Comparison of ENCODE assay signal across 8 cellular contexts in the genomic region with DNA sequence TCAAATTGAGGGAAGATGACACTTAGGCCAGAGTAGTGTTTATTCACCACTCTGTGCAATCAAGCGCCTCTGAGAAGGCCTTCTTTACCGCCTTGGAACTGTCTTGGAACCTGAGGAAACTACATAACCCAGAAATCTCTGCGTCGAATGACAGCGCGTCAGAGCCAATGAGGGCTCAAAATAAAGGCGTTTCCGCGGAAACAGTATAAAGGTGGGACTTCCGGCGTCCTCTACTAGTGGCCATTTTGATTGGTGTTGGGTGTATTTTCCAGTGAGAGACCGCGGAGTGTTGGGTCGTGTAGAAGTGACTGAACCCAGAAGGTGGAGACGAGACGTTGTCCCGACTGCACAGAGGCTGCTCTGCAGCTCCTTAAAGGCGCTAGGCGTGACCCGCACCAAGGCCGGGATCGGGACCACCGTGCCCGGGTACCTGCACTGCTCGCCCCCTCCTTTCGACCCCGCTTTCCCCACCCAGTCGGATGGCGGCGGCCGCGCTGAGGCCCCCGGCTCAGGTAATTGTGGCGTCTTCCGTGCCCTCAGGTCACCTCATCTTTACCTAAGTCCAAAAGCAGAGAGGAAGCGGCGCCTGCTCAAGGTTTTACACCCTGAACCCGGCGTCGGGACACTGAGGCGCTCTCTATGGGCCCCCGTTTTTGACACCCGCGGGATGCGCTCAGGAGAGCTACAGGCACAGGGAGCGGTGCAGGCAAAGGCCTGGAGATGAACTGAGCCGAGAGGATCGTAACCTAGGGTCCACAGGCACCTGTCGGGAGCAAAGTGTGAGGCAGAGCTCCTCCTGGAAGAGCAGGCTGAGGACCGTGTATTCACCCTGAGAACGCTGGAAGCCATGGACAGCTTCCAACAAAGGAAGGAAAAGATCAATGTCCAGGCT. TPM values are rescaled to one million over a fixed set of nuclear protein-coding genes. Genes with fewer than 3 reads are reported as not detected.
DNase-seq lines count a peak whose midpoint lies in the region; ATAC-seq, FAIRE-seq and TF ChIP-seq lines count a peak whose summit lies in the region.

ZNF776 (plus strand) TSS at position 236 of the 892 bp plus-strand sequence; CDS start at position 480, 244 bp downstream.

- no peak for TF ChIP-seq CTCF in astrocyte of the spinal cord (IDR thresholded peaks at IDR 0.05; ENCODE audit: low read depth, low read length)

- H3K4me3 ChIP-seq in astrocyte of the spinal cord (ENCODE audit: low read depth, low read length): peak within 1 kb of the TSS; percentile 93

- peak; percentile 71 for DNase-seq in GM18507 (ENCODE audit: extremely low spot score, insufficient read length, low read depth)
- DNase-seq in NCI-H187 (lab: John Stamatoyannopoulos, UW): peak; percentile 75 to 81
- peak; percentile 83 for DNase-seq in T-helper 2 cell treated with Interferon-gamma antibody and Interleukin-4, amounts not matched to agents 5 μg/mL and 100 μg/mL, for 36 hours (ENCODE audit: low spot score)
- DNase-seq in astrocyte of the spinal cord (ENCODE audit: low read depth, low spot score): peak; percentile 92
- DNase-seq in hippocampal formation (lab: John Stamatoyannopoulos, UW): peak; percentile 76 to 90
- peak; percentile 90 for DNase-seq in renal cortical epithelial cell (ENCODE audit: low read depth)
- no peak for DNase-seq in cortex of kidney (lab: John Stamatoyannopoulos, UW)

- peak within 1 kb of the TSS; percentile 94 for H3K27ac Mint-ChIP-seq in T-helper 2 cell treated with Interferon-gamma antibody and Interleukin-4, amounts not matched to agents 5 μg/mL and 100 μg/mL, for 36 hours

- H3K27me3 Mint-ChIP-seq in T-helper 2 cell treated with Interferon-gamma antibody and Interleukin-4, amounts not matched to agents 5 μg/mL and 100 μg/mL, for 36 hours (ENCODE audit: low read depth): no peaks in the 10 kb centered on the region

- H3K4me3 Mint-ChIP-seq in T-helper 2 cell treated with Interferon-gamma antibody and Interleukin-4, amounts not matched to agents 5 μg/mL and 100 μg/mL, for 36 hours: peak within 1 kb of the TSS; percentile 97

- in situ Hi-C loops in astrocyte of the spinal cord (cut with HindIII; ENCODE audit: low sequenced_read_pairs): no loop called here

- H3K4me1 Mint-ChIP-seq in T-helper 2 cell treated with Interferon-gamma antibody and Interleukin-4, amounts not matched to agents 5 μg/mL and 100 μg/mL, for 36 hours (ENCODE audit: low read depth): peaks cover 11% of the 10 kb centered on the region

- peaks cover 63% of the 10 kb centered on the region for H3K9me3 Mint-ChIP-seq in T-helper 2 cell treated with Interferon-gamma antibody and Interleukin-4, amounts not matched to agents 5 μg/mL and 100 μg/mL, for 36 hours

- peak; percentile 96 for ATAC-seq in HG02943 (IDR thresholded peaks at IDR 0.05; ENCODE audit: low read depth, unreplicated experiment)

- peak; percentile 97 for FAIRE-seq in GM18507 (lab: Jason Lieb, UNC)

- peaks cover 56% of the 10 kb centered on the region for H3K36me3 Mint-ChIP-seq in T-helper 2 cell treated with Interferon-gamma antibody and Interleukin-4, amounts not matched to agents 5 μg/mL and 100 μg/mL, for 36 hours (ENCODE audit: low read depth)

RNA-seq across cellular contexts. Expression of gene ZNF776, which starts in this region (rescaled TPM):
- total RNA-seq in renal cortical epithelial cell: 13.2 and 18.5 TPM in 2 replicates
